ENCODE assay signal across 8 cellular contexts in the genomic region with DNA sequence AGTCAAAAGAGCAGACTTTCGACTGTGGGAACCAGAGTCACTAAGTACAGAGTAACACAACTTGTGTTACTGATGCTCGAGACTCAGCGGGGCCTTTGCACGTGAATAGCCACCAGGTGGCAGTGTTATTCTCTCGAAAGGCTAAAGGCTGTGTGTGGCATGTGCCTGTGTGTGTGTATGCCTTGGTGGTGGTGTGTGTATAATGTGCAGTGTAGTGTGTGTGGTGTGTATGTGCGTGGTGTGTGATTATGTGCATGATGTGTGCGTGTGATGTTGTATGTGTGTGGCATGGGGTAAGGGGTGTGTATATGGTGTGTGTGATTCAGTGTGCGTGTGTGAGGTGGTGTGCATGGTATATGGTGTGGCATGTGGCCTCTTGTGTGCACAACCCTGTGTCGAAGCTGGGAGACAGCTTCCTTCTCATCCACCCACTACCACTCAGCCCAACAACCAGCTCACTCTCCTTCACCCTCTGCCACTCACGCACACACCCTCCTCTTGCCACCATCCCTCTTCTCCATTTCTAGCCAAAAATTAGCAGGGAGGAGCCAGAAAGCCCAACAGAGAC.
DNase-seq lines count a peak whose midpoint lies in the region; ATAC-seq and TF ChIP-seq lines count a peak whose summit lies in the region.

No MANE protein-coding gene starts in this region.

- peak; percentile 96 for ATAC-seq in DND-41 (ENCODE audit: insufficient read depth, low read depth)
- ATAC-seq in HCT116 = peak; percentile 63
- peak; percentile 93 for ATAC-seq in sciatic nerve
- no peak for ATAC-seq in HG03025 (IDR thresholded peaks at IDR 0.05; ENCODE audit: low FRiP score, unreplicated experiment)

- H3K27me3 ChIP-seq in DND-41 (ENCODE audit: insufficient read depth, low read length, poor library complexity) (no peaks in the 10 kb centered on the region), HCT116 (ENCODE audit: insufficient read depth, low read length) (peaks cover 23% of the 10 kb centered on the region), right atrium auricular region (no peaks in the 10 kb centered on the region)

- intact Hi-C loops in HCT116 (cut with micrococcal nuclease) (loop anchor here (1.0 kb wide), 2 partner anchors 276 to 289 kb away; no protein-coding TSS in a partner anchor), sciatic nerve (cut with DNase I) (loop anchor here (2.0 kb wide), 1 partner anchor 275 kb away; no protein-coding TSS in a partner anchor)

- H3K9me3 ChIP-seq in DND-41 (ENCODE audit: insufficient read depth, low read length, severe bottlenecking) (no peaks in the 10 kb centered on the region), HCT116 (ENCODE audit: control insufficient read depth in 1 of 2, insufficient read depth in 1 of 2, low read depth in 1 of 2, low read length in 2 of 2) (no peaks in the 10 kb centered on the region), right atrium auricular region (no peaks in the 10 kb centered on the region)

- no peak overlapping the region for H3K4me2 ChIP-seq in DND-41 (ENCODE audit: insufficient read depth, low read length)
- no peak overlapping the region for H3K4me2 ChIP-seq in HCT116 (ENCODE audit: low read length)

- H3K4me1 ChIP-seq in DND-41 (ENCODE audit: insufficient read depth, low read length) = no peaks in the 10 kb centered on the region
- H3K4me1 ChIP-seq in HCT116 (ENCODE audit: control insufficient read depth in 1 of 2, insufficient read depth in 2 of 2, low read length in 2 of 2) = peaks cover 12 to 26% of the 10 kb centered on the region in 2 experiments
- peaks cover 0 to 21% of the 10 kb centered on the region in 2 donors for H3K4me1 ChIP-seq in right atrium auricular region

- H3K36me3 ChIP-seq in DND-41 (ENCODE audit: insufficient read depth, low read length) (no peaks in the 10 kb centered on the region), HCT116 (ENCODE audit: control insufficient read depth in 1 of 2, insufficient read depth in 2 of 2, low read length in 2 of 2) (no peaks in the 10 kb centered on the region; a peak in 1 of 4 replicates), right atrium auricular region (no peaks in the 10 kb centered on the region)

- H3K9ac ChIP-seq in DND-41 (ENCODE audit: low read depth, low read length) = no peak overlapping the region
- no peak overlapping the region for H3K9ac ChIP-seq in HCT116 (ENCODE audit: low read length)

- BruUV-seq in HCT116 (replicated peaks; lab: Mats Ljungman, UMichigan) = no TSS peak

- H3K27ac ChIP-seq in DND-41 (ENCODE audit: low read length) = no peak overlapping the region
- H3K27ac ChIP-seq in HCT116 (ENCODE audit: low read depth, low read length) = no peak overlapping the region
- H3K27ac ChIP-seq in right atrium auricular region = no peak overlapping the region

- H3K4me3 ChIP-seq in DND-41 (ENCODE audit: low read depth in 1 of 2, low read length in 2 of 2) = no peak overlapping the region
- H3K4me3 ChIP-seq in HCT116 (replicated peaks in 1 of 2; ENCODE audit: low read depth in 1 of 2, low read length in 2 of 2) = no peak overlapping the region
- no peak overlapping the region for H3K4me3 ChIP-seq in right atrium auricular region

- no peak for TF ChIP-seq POLR2A in HCT116 (IDR thresholded peaks at IDR 0.05; ENCODE audit: borderline replicate concordance, extremely low read depth, insufficient read depth, insufficient read length)

- CTCF ChIA-PET in HCT116 (lab: Charles Lee) = interaction anchor here (1.0 to 5.8 kb wide), 5 partner anchors 274 to 289 kb away, joined by 3 to 31 read pairs (median 4); no protein-coding TSS in a partner anchor

- H3K79me2 ChIP-seq in DND-41 (ENCODE audit: insufficient read depth, low read length) = no peaks in the 10 kb centered on the region
- peaks cover 11% of the 10 kb centered on the region; the same call in 1 of the 2 replicates for H3K79me2 ChIP-seq in HCT116 (ENCODE audit: insufficient read depth, low read length)

- RAD21 ChIA-PET in HCT116 (lab: Charles Lee; ENCODE audit: low non-redundant PET in 1 of 2, low total read pairs in 2 of 2, uncharacterized antibody in 2 of 2, unreplicated experiment in 2 of 2) = interaction anchor here (1.5 to 2.5 kb wide), 2 partner anchors 289 kb away, joined by 3 to 7 read pairs; no protein-coding TSS in a partner anchor

- POLR2A ChIA-PET in HCT116 (lab: Charles Lee) = no interaction called here

- TF ChIP-seq CTCF in DND-41 (IDR thresholded peaks at IDR 0.05; ENCODE audit: borderline replicate concordance, extremely low read depth, low read length, poor library complexity, severe bottlenecking) (peak; percentile 93), HCT116 (IDR thresholded peaks at IDR 0.05 in 2 of 3, conservative IDR thresholded peaks at IDR 0.05 in 1 of 3; ENCODE audit: borderline replicate concordance in 1 of 3, insufficient read depth in 1 of 3, low read depth in 2 of 3, low read length in 2 of 3) (peak; percentile 81 to 93 (median 91)), right atrium auricular region (IDR thresholded peaks at IDR 0.05) (peak; percentile 79 to 94)

- no peaks in the 10 kb centered on the region for H3K9me2 ChIP-seq in HCT116 (ENCODE audit: insufficient read depth)

- peaks cover 4% of the 10 kb centered on the region; the same call in 1 of the 2 replicates for H4K20me1 ChIP-seq in DND-41 (ENCODE audit: insufficient read depth, low read length)
- H4K20me1 ChIP-seq in HCT116 (ENCODE audit: insufficient read depth) = no peaks in the 10 kb centered on the region

- peak; percentile 67 for DNase-seq in DND-41
- peak; percentile 69 for DNase-seq in HCT116 (ENCODE audit: low read depth, low spot score)
- DNase-seq in NCI-H146 (lab: John Stamatoyannopoulos, UW) = peak; percentile 88
- DNase-seq in T-helper 2 cell = peak in 3 of 5 experiments; percentile 42 to 75 (median 46)
- peak; percentile 61 for DNase-seq in amniotic stem cell (lab: John Stamatoyannopoulos, UW)
- peak; percentile 89 for DNase-seq in right atrium auricular region (ENCODE audit: low spot score)
- DNase-seq in sciatic nerve (ENCODE audit: low spot score) = peak; percentile 87

- peak; percentile 97 for TF ChIP-seq RAD21 in HCT116 (IDR thresholded peaks at IDR 0.05; ENCODE audit: low read depth)

- H2AFZ ChIP-seq in DND-41 (ENCODE audit: low read depth, low read length) (no peak overlapping the region), HCT116 (ENCODE audit: low read depth, low read length, poor library complexity, severe bottlenecking) (no peak overlapping the region)

TF ChIP-seq in HCT116, 20 proteins besides CTCF, POLR2A, EP300 and RAD21:
- TF ChIP-seq MAX (IDR thresholded peaks at IDR 0.05) (peak; percentile 71), POLR2AphosphoS5 (IDR thresholded peaks at IDR 0.05; ENCODE audit: low read depth, low read length) (no peak)
